In genomic region chr2:951224-952006, GRCh38 we compare ENCODE assay signal across 10 cellular contexts. TPM values are rescaled to one million over a fixed set of nuclear protein-coding genes. Genes with fewer than 3 reads are reported as not detected.
DNase-seq lines count a peak whose midpoint lies in the region; ATAC-seq and TF ChIP-seq lines count a peak whose summit lies in the region.
"Had no signal": no experiment of that assay in that cellular context is flagged by ENCODE, and none has a peak within 500 bp of the region (broad histone marks: within the 10 kb centered on the region; RNA-seq: fewer than 3 reads in every experiment).

No MANE protein-coding gene starts in this region.

- H3K27ac ChIP-seq in cardiac muscle cell (no peak overlapping the region), upper lobe of left lung (peak overlapping the region in 1 of 4 donors; percentile 41)

- H3K4me3 ChIP-seq in cardiac muscle cell (peak overlapping the region; percentile 66), upper lobe of left lung (peak overlapping the region; percentile 16 to 66 (median 50))

- TF ChIP-seq CTCF in cardiac muscle cell (IDR thresholded peaks at IDR 0.05; ENCODE audit: low read depth, low read length) (no peak), chondrocyte (IDR thresholded peaks at IDR 0.05) (no peak), upper lobe of left lung (IDR thresholded peaks at IDR 0.05) (no peak)

- no peaks in the 10 kb centered on the region for H3K36me3 Mint-ChIP-seq in chondrocyte (ENCODE audit: low read depth)
- no peaks in the 10 kb centered on the region for H3K36me3 Mint-ChIP-seq in naive thymus-derived CD8-positive, alpha-beta T cell

- POLR2A ChIA-PET in naive thymus-derived CD8-positive, alpha-beta T cell (lab: Charles Lee), result interaction anchor here (0.6 to 1.6 kb wide), 5 partner anchors 8 to 176 kb away, joined by 3 to 14 read pairs (median 9); no protein-coding TSS in a partner anchor

- no peak for TF ChIP-seq POLR2A in upper lobe of left lung (IDR thresholded peaks at IDR 0.05)

- intact Hi-C loops in Right ventricle myocardium inferior (cut with DNase I), result loop anchor here (5.0 kb wide), 1 partner anchor 596 kb away; no protein-coding TSS in a partner anchor

- H3K27me3 ChIP-seq in cardiac muscle cell (peaks cover 78% of the 10 kb centered on the region), upper lobe of left lung (peaks cover 0 to 19% (median 11%) of the 10 kb centered on the region in 4 donors)

- H3K4me3 Mint-ChIP-seq in chondrocyte (ENCODE audit: unreplicated experiment), result peak overlapping the region; percentile 57
- peak overlapping the region; percentile 72 to 93 (median 84) for H3K4me3 Mint-ChIP-seq in naive thymus-derived CD8-positive, alpha-beta T cell

- H3K36me3 ChIP-seq in cardiac muscle cell, result no peaks in the 10 kb centered on the region
- no peaks in the 10 kb centered on the region for H3K36me3 ChIP-seq in upper lobe of left lung

- TF ChIP-seq EP300 in upper lobe of left lung (IDR thresholded peaks at IDR 0.05), result no peak

- H3K4me1 ChIP-seq in cardiac muscle cell (ENCODE audit: low read depth), result no peaks in the 10 kb centered on the region
- peaks cover 11 to 21% (median 16%) of the 10 kb centered on the region in 4 donors for H3K4me1 ChIP-seq in upper lobe of left lung

- WGBS in upper lobe of left lung, 2 donors, result 29 to 38% methylated on average over 17 to 30 of the region's 34 CpGs

- ATAC-seq in Right ventricle myocardium inferior (no peak), upper lobe of left lung (ENCODE audit: low FRiP score in 2 of 2) (no peak), HG02852 (IDR thresholded peaks at IDR 0.05; ENCODE audit: unreplicated experiment) (no peak)
- ATAC-seq in naive thymus-derived CD8-positive, alpha-beta T cell, result peak in 1 of 2 donors; percentile 6

- H3K4me1 Mint-ChIP-seq in chondrocyte (ENCODE audit: low read depth), result peaks cover 10% of the 10 kb centered on the region
- H3K4me1 Mint-ChIP-seq in naive thymus-derived CD8-positive, alpha-beta T cell, result peaks cover 21 to 47% (median 39%) of the 10 kb centered on the region in 4 donors

- H3K9me3 Mint-ChIP-seq in chondrocyte (ENCODE audit: low read depth), result no peaks in the 10 kb centered on the region
- no peaks in the 10 kb centered on the region for H3K9me3 Mint-ChIP-seq in naive thymus-derived CD8-positive, alpha-beta T cell

- DNase-seq in cardiac muscle cell (ENCODE audit: low read depth in 1 of 2, low spot score in 1 of 2), result peak in 1 of 2 donors; percentile 24
- DNase-seq in Right ventricle myocardium inferior (ENCODE audit: missing footprints), result no peak
- no peak for DNase-seq in chondrocyte (ENCODE audit: low spot score)
- peak in 1 of 10 donors; percentile 21 for DNase-seq in naive thymus-derived CD8-positive, alpha-beta T cell
- DNase-seq in upper lobe of left lung, result peak in 1 of 2 donors; percentile 70
- no peak for DNase-seq in foreskin melanocyte
- no peak for DNase-seq in dedifferentiated amniotic fluid mesenchymal stem cell (ENCODE audit: extremely low spot score)
- DNase-seq: DMS79, NCI-H2029 treated with DMSO at 0.1 percent for 48 hours had no signal

- peaks cover 36% of the 10 kb centered on the region for H3K27me3 Mint-ChIP-seq in chondrocyte (ENCODE audit: low read depth)
- peaks cover 4 to 34% (median 7%) of the 10 kb centered on the region in 5 donors for H3K27me3 Mint-ChIP-seq in naive thymus-derived CD8-positive, alpha-beta T cell

- H3K9me3 ChIP-seq in cardiac muscle cell (ENCODE audit: low read depth), result no peaks in the 10 kb centered on the region
- H3K9me3 ChIP-seq in upper lobe of left lung, result no peaks in the 10 kb centered on the region

- no peak overlapping the region for H3K27ac Mint-ChIP-seq in chondrocyte (ENCODE audit: unreplicated experiment)
- peak overlapping the region in 8 of 10 donors; percentile 5 to 91 (median 72) for H3K27ac Mint-ChIP-seq in naive thymus-derived CD8-positive, alpha-beta T cell

RNA-seq across cellular contexts. Expression of gene SNTG2, which starts 0.8 kb away (rescaled TPM):
- total RNA-seq in cardiac muscle cell (0.56 and 0.66 TPM in 2 replicates), Right ventricle myocardium inferior (2.4 TPM), chondrocyte (not detected in 3 replicates), upper lobe of left lung (10 to 100 TPM in 1 of 6 donors, 1 to 10 TPM in 5; 1.1 to 13.6 (median 3.0) TPM)
- polyA plus RNA-seq in cardiac muscle cell, result 1.0 and 1.4 TPM in 2 replicates
- 1 to 10 TPM; 4.2 to 8.8 TPM for total RNA-seq in naive thymus-derived CD8-positive, alpha-beta T cell
- polyA plus RNA-seq in naive thymus-derived CD8-positive, alpha-beta T cell, result 1 to 10 TPM in 1 of 3 donors, under 1 TPM in 2; 0.66 to 1.2 (median 0.94) TPM
